Comparison of ENCODE assay signal across 8 cellular contexts in the genomic region with DNA sequence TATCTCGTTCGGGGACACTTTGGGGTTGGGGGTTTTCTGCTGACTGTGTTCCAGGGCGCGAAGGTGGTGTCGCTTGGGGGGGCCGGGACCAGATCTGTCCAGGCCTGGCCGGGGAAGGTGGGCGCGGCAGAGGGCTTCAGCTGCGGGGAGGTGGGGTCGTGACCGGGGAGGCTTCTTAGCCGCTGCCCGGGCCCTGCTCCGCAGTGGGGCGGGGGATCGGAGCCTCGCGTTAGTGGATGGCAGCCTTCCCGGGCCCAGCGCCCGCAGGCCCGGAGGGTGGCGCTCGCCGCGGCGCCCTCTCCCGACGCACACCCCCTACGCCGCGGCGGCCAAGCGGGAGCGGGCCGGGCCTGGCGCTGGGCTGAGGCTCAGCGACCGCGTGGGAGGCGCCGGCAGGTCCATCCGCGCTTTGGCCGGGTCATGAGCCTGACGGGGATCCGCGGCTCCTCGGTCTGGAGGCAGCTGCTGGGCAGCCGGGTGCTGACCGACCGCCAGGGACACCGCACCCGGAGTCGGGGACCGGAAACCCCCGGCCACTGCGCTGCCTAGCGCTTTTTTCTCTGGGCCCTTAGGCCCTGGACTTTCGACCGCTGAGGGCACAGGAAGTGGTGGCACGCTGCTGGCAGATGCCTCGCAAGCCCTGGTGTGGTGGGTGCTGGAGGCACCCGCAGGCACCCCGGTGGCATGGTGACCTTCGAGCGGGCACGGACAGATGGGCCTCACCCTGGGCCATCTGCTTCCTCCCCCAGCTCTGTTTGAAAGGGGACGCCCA. TPM values are rescaled to one million over a fixed set of nuclear protein-coding genes. Genes with fewer than 3 reads are reported as not detected.
DNase-seq lines count a peak whose midpoint lies in the region; ATAC-seq and TF ChIP-seq lines count a peak whose summit lies in the region.

No MANE protein-coding gene starts in this region.

- POLR2A ChIA-PET in naive thymus-derived CD8-positive, alpha-beta T cell (lab: Charles Lee), result interaction anchor here (0.6 to 1.4 kb wide), 2 partner anchors 35 to 79 kb away, joined by 3 read pairs; no protein-coding TSS in a partner anchor

- ATAC-seq in GM18861 (IDR thresholded peaks at IDR 0.05; ENCODE audit: unreplicated experiment) (peak; percentile 30), HG03135 (IDR thresholded peaks at IDR 0.05; ENCODE audit: unreplicated experiment) (no peak)
- ATAC-seq in naive thymus-derived CD8-positive, alpha-beta T cell, result peak; percentile 15 to 19

- H3K27me3 Mint-ChIP-seq in activated T-cell treated with anti-CD3 and anti-CD28 coated beads, Interleukin-2, amount 50 U/mL, for 24 hours, result peaks cover 7% of the 10 kb centered on the region
- H3K27me3 Mint-ChIP-seq in naive thymus-derived CD8-positive, alpha-beta T cell, result peaks cover 0 to 36% (median 10%) of the 10 kb centered on the region in 5 donors

- H3K36me3 Mint-ChIP-seq in activated T-cell treated with anti-CD3 and anti-CD28 coated beads, Interleukin-2, amount 50 U/mL, for 24 hours (ENCODE audit: low read depth), result peaks cover 25% of the 10 kb centered on the region
- peaks cover 0 to 3% (median 0%) of the 10 kb centered on the region in 3 donors for H3K36me3 Mint-ChIP-seq in naive thymus-derived CD8-positive, alpha-beta T cell

- H3K4me3 ChIP-seq in fibroblast of mammary gland (ENCODE audit: control insufficient read depth, low read depth, low read length), result peak overlapping the region; percentile 74

- peak; percentile 10 to 14 for DNase-seq in AML-193 (lab: John Stamatoyannopoulos, UW)
- DNase-seq in NCI-H1092 (lab: John Stamatoyannopoulos, UW), result peak; percentile 39
- DNase-seq in activated T-cell treated with anti-CD3 and anti-CD28 coated beads, Interleukin-2, amount 50 U/mL, for 24 hours, result peak; percentile 67
- peak; percentile 53 for DNase-seq in fibroblast of mammary gland (ENCODE audit: low read depth)
- peak in 3 of 10 donors; percentile 28 to 40 (median 38) for DNase-seq in naive thymus-derived CD8-positive, alpha-beta T cell
- DNase-seq in SIG-M5 treated with dmso at 0.1 percent for 504 hours (lab: John Stamatoyannopoulos, UW; ENCODE audit: unreplicated experiment), result no peak

- no peaks in the 10 kb centered on the region for H3K9me3 Mint-ChIP-seq in activated T-cell treated with anti-CD3 and anti-CD28 coated beads, Interleukin-2, amount 50 U/mL, for 24 hours
- H3K9me3 Mint-ChIP-seq in naive thymus-derived CD8-positive, alpha-beta T cell, result no peaks in the 10 kb centered on the region

- H3K4me1 Mint-ChIP-seq in activated T-cell treated with anti-CD3 and anti-CD28 coated beads, Interleukin-2, amount 50 U/mL, for 24 hours (ENCODE audit: low read depth), result peaks cover 40% of the 10 kb centered on the region
- H3K4me1 Mint-ChIP-seq in naive thymus-derived CD8-positive, alpha-beta T cell, result peaks cover 26 to 42% (median 40%) of the 10 kb centered on the region in 4 donors

- no peak for TF ChIP-seq CTCF in fibroblast of mammary gland (conservative IDR thresholded peaks at IDR 0.05; ENCODE audit: control insufficient read depth, insufficient read depth, low read depth, low read length)

- H3K27ac Mint-ChIP-seq in activated T-cell treated with anti-CD3 and anti-CD28 coated beads, Interleukin-2, amount 50 U/mL, for 24 hours, result peak overlapping the region; percentile 87
- H3K27ac Mint-ChIP-seq in naive thymus-derived CD8-positive, alpha-beta T cell, result peak overlapping the region in 8 of 10 donors; percentile 9 to 90 (median 76)

- peak overlapping the region; percentile 86 for H3K4me3 Mint-ChIP-seq in activated T-cell treated with anti-CD3 and anti-CD28 coated beads, Interleukin-2, amount 50 U/mL, for 24 hours
- peak overlapping the region; percentile 78 to 94 (median 89) for H3K4me3 Mint-ChIP-seq in naive thymus-derived CD8-positive, alpha-beta T cell

RNA-seq across cellular contexts. Expression of a gene that starts 1.2 kb away (rescaled TPM):
- total RNA-seq in naive thymus-derived CD8-positive, alpha-beta T cell, result 10 to 100 TPM; 35.2 to 36.9 TPM
- polyA plus RNA-seq in naive thymus-derived CD8-positive, alpha-beta T cell, result 1 to 10 TPM; 1.1 to 6.0 (median 3.7) TPM

RNA-seq across cellular contexts. Expression of a gene that starts 4.1 kb away (rescaled TPM):
- total RNA-seq in naive thymus-derived CD8-positive, alpha-beta T cell, result 10 to 100 TPM; 41.8 to 45.6 TPM
- polyA plus RNA-seq in naive thymus-derived CD8-positive, alpha-beta T cell, result 10 to 100 TPM; 42.9 to 70.6 (median 49.1) TPM

RNA-seq across cellular contexts. Expression of a gene that starts 6.8 kb away (rescaled TPM):
- total RNA-seq in naive thymus-derived CD8-positive, alpha-beta T cell, result 100 to 1,000 TPM; 145 TPM
- 10 to 100 TPM; 38.8 to 63.6 (median 44.2) TPM for polyA plus RNA-seq in naive thymus-derived CD8-positive, alpha-beta T cell

RNA-seq across cellular contexts. Expression of a gene that starts 28.0 kb away (rescaled TPM):
- 10 to 100 TPM; 52.5 to 60.6 TPM for total RNA-seq in naive thymus-derived CD8-positive, alpha-beta T cell
- 10 to 100 TPM; 10.1 to 18.0 (median 14.8) TPM for polyA plus RNA-seq in naive thymus-derived CD8-positive, alpha-beta T cell

RNA-seq across cellular contexts. Expression of a gene that starts 29.7 kb away (rescaled TPM):
- total RNA-seq in naive thymus-derived CD8-positive, alpha-beta T cell, result 1 to 10 TPM; 4.1 to 6.0 TPM
- 10 to 100 TPM; 10.7 to 13.2 (median 11.7) TPM for polyA plus RNA-seq in naive thymus-derived CD8-positive, alpha-beta T cell
